ENCODE assay signal across 8 cellular contexts in the genomic region with DNA sequence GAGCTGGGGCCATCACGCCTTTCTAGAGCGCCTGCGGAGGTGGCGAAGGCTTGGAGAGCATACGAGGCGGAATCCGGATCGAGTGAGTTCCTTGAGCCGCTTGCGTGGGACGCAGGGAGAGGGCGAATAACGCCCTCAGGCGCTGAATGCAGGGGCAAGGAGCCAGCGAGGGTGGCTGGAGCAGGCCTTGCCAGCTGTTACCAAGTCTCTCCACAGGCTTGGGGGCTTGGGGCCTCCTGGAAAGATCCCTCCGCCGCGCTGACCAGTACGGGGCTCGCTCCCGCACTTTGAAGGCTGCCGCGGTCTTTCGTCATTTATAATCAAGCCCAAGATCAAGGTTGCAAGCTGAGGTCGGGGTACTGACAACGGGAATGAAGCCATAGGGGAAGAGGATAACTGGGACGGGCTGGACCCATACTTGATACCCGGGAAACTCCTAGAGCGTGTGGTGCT. TPM values are rescaled to one million over a fixed set of nuclear protein-coding genes. Genes with fewer than 3 reads are reported as not detected.
DNase-seq lines count a peak whose midpoint lies in the region; ATAC-seq and TF ChIP-seq lines count a peak whose summit lies in the region.

No MANE protein-coding gene starts in this region.

- no peaks in the 10 kb centered on the region for H3K36me3 Mint-ChIP-seq in neural progenitor cell

- no peak overlapping the region for H3K27ac ChIP-seq in neural progenitor cell

- H3K9me3 ChIP-seq in neural progenitor cell (ENCODE audit: low read depth) = no peaks in the 10 kb centered on the region

- TF ChIP-seq CTCF in neural progenitor cell (IDR thresholded peaks at IDR 0.05) = no peak

- peaks cover 39% of the 10 kb centered on the region for H3K27me3 Mint-ChIP-seq in neural progenitor cell (ENCODE audit: insufficient read depth, low read depth)

- H3K27me3 ChIP-seq in neural progenitor cell = peaks cover 65% of the 10 kb centered on the region

- H4K20me1 ChIP-seq in neural progenitor cell (ENCODE audit: low read depth) = peaks cover 9% of the 10 kb centered on the region

- peak overlapping the region; percentile 88 for H3K4me2 ChIP-seq in neural progenitor cell

- H3K9me3 Mint-ChIP-seq in neural progenitor cell = no peaks in the 10 kb centered on the region

- peak overlapping the region; percentile 77 for H2AFZ ChIP-seq in neural progenitor cell (replicated peaks)

- H3K36me3 ChIP-seq in neural progenitor cell = no peaks in the 10 kb centered on the region

- peak overlapping the region; percentile 74 for H3K4me3 ChIP-seq in neural progenitor cell

- peak; percentile 19 for DNase-seq in CD1c-positive myeloid dendritic cell (ENCODE audit: extremely low spot score)
- peak; percentile 84 for DNase-seq in RPMI7951 (ENCODE audit: low read depth)
- peak; percentile 74 for DNase-seq in fibroblast of the conjunctiva (ENCODE audit: low read depth)
- DNase-seq in neural progenitor cell (ENCODE audit: low spot score) = peak; percentile 69
- no peak for DNase-seq in activated CD8-positive, alpha-beta memory T cell treated with anti-CD3 and anti-CD28 coated beads for 24 hours

- no peak overlapping the region for H3K9ac ChIP-seq in neural progenitor cell

- peaks cover 57% of the 10 kb centered on the region for H3K4me1 Mint-ChIP-seq in neural progenitor cell

- peaks cover 36% of the 10 kb centered on the region for H3K4me1 ChIP-seq in neural progenitor cell

- peaks cover 8% of the 10 kb centered on the region for H3F3A ChIP-seq in neural progenitor cell (ENCODE audit: low read depth)

- H3K79me2 ChIP-seq in neural progenitor cell (ENCODE audit: low read depth) = peaks cover 8% of the 10 kb centered on the region

- H3K27ac Mint-ChIP-seq in neural progenitor cell = no peak overlapping the region

- H3K4me3 Mint-ChIP-seq in neural progenitor cell = peak overlapping the region; percentile 96

- ATAC-seq in GM21515 (IDR thresholded peaks at IDR 0.05; ENCODE audit: unreplicated experiment) (no peak), HG02870 (IDR thresholded peaks at IDR 0.05; ENCODE audit: unreplicated experiment) (no peak), HG03135 (IDR thresholded peaks at IDR 0.05; ENCODE audit: unreplicated experiment) (no peak)

RNA-seq across cellular contexts. Expression of a gene that starts 1.2 kb away (rescaled TPM):
- total RNA-seq in RPMI7951 (2014; rRNA removed; shearing (Covaris generic)) = 3.7 and 5.2 TPM in 2 replicates
- 8.5 and 8.7 TPM in 2 replicates for total RNA-seq in neural progenitor cell (ENCODE audit: low replicate concordance)
